In the genomic region with DNA sequence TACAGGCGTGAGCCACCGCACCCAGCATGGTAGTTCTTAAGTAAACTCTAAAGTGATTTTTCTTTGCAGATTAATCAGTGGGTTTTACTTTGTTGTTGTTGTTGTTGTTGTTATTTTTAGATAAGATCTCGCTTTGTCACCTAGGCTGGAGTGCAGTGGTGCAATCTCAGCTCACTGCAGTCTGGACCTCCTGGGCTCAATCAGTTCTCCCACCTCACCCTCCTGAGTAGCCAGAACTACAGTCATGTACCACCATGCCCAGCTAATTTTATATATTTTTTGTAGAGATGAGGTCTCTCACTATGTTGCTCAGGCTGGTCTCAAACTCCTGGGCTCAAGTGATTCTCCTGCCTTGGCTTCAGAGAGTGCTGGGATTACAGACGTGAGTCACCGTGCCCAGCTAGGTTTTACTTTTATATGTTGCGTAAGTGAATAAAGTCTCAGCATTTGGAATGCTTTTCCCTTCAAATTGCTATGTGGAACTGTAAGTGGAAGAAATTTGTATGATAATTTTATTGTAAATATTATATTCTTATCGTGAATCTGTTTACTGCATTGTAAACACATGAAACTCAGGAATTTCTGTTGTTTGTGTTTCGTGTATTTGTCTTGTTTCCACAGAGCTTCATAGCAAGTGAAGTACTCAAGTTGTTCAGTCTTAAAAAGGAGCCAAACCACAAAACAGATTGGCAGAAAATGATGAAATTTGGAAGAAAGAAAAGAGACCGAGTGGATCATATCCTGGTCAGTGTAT, we compare ENCODE assay signal across 9 cellular contexts. TPM values are rescaled to one million over a fixed set of nuclear protein-coding genes. Genes with fewer than 3 reads are reported as not detected.
DNase-seq lines count a peak whose midpoint lies in the region; TF ChIP-seq lines count a peak whose summit lies in the region.
"Had no signal": no experiment of that assay in that cellular context is flagged by ENCODE, and none has a peak within 500 bp of the region (broad histone marks: within the 10 kb centered on the region; RNA-seq: fewer than 3 reads in every experiment).

No MANE protein-coding gene starts in this region.

- H3K4me1 ChIP-seq in osteoblast (ENCODE audit: insufficient read depth, low read length), result peaks cover 9% of the 10 kb centered on the region
- H3K4me1 ChIP-seq in suprapubic skin, result no peaks in the 10 kb centered on the region

- H3K4me2 ChIP-seq in osteoblast (ENCODE audit: insufficient read depth, low read length), result peak overlapping the region; percentile 49

- H2AFZ ChIP-seq in osteoblast (ENCODE audit: low read length), result no peak overlapping the region

- DNase-seq in AG10803 (ENCODE audit: low read depth) (peak; percentile 91), MV-4-11 (lab: John Stamatoyannopoulos, UW) (peak; percentile 53), epithelial cell of esophagus (ENCODE audit: low read depth) (peak; percentile 75), osteoblast (ENCODE audit: insufficient read length, low spot score, missing footprints) (peak; percentile 17), OCI-M2 (lab: John Stamatoyannopoulos, UW; ENCODE audit: unreplicated experiment) (no peak), suprapubic skin (ENCODE audit: low spot score in 2 of 2) (no peak), kidney tubule cell (ENCODE audit: low spot score) (no peak), NCI-H1105 (lab: John Stamatoyannopoulos, UW) (no peak)
- DNase-seq: naive thymus-derived CD4-positive, alpha-beta T cell had no signal

- TF ChIP-seq POLR2A in suprapubic skin (IDR thresholded peaks at IDR 0.05), result no peak

- H3K36me3 ChIP-seq in osteoblast (ENCODE audit: insufficient read depth, low read length) (peaks cover 40% of the 10 kb centered on the region), suprapubic skin (peaks cover 87% of the 10 kb centered on the region)

- peak overlapping the region; percentile 50 for H3K27ac ChIP-seq in osteoblast (ENCODE audit: low read depth, low read length)
- no peak overlapping the region for H3K27ac ChIP-seq in suprapubic skin

- H3K9me3 ChIP-seq in osteoblast (ENCODE audit: low read depth, low read length), result no peaks in the 10 kb centered on the region
- no peaks in the 10 kb centered on the region for H3K9me3 ChIP-seq in suprapubic skin

- no peak for TF ChIP-seq EP300 in suprapubic skin (IDR thresholded peaks at IDR 0.05)

- 80% methylated on average over 9 of the region's 9 CpGs for WGBS in suprapubic skin

- H3K4me3 ChIP-seq in AG10803 (ENCODE audit: low read length), result 0 out of 2 replicates have a peak overlapping the region, but pooled peaks have one; percentile 4
- no peak overlapping the region for H3K4me3 ChIP-seq in epithelial cell of esophagus (ENCODE audit: low read length)
- no peak overlapping the region for H3K4me3 ChIP-seq in osteoblast (ENCODE audit: insufficient read depth, low read length)
- H3K4me3 ChIP-seq in suprapubic skin, result no peak overlapping the region

- H3K27me3 ChIP-seq in osteoblast (ENCODE audit: insufficient read depth, low read length), result no peaks in the 10 kb centered on the region
- no peaks in the 10 kb centered on the region for H3K27me3 ChIP-seq in suprapubic skin

- H4K20me1 ChIP-seq in osteoblast (ENCODE audit: insufficient read depth, low read length), result peaks cover 2% of the 10 kb centered on the region

- no peak for TF ChIP-seq CTCF in AG10803 (conservative IDR thresholded peaks at IDR 0.05; ENCODE audit: low read length)
- no peak for TF ChIP-seq CTCF in epithelial cell of esophagus (IDR thresholded peaks at IDR 0.05; ENCODE audit: insufficient read depth, low read depth, low read length, missing control alignments)
- no peak for TF ChIP-seq CTCF in osteoblast (IDR thresholded peaks at IDR 0.05; ENCODE audit: extremely low read depth, low read depth, low read length)
- TF ChIP-seq CTCF in suprapubic skin (IDR thresholded peaks at IDR 0.05), result no peak

- no peaks in the 10 kb centered on the region for H3K79me2 ChIP-seq in osteoblast (ENCODE audit: insufficient read depth, low read length)

RNA-seq across cellular contexts. Expression of a gene that starts 56.2 kb away (rescaled TPM):
- total RNA-seq in osteoblast, result 270 and 373 TPM in 2 replicates
- 10 to 100 TPM; 56.6 to 66.1 (median 61.5) TPM for total RNA-seq in suprapubic skin

Comparison
In these comparisons a context has a peak if more than half of its experiments do, and no peak if none do; other contexts are left out.
1. DNase-seq: peak in AG10803 (single experiment), MV-4-11 (single experiment), epithelial cell of esophagus (single experiment) and osteoblast (single experiment); none in OCI-M2 (single experiment), suprapubic skin (0 of 2), kidney tubule cell (single experiment) and NCI-H1105 (single experiment).